In the genomic region with DNA sequence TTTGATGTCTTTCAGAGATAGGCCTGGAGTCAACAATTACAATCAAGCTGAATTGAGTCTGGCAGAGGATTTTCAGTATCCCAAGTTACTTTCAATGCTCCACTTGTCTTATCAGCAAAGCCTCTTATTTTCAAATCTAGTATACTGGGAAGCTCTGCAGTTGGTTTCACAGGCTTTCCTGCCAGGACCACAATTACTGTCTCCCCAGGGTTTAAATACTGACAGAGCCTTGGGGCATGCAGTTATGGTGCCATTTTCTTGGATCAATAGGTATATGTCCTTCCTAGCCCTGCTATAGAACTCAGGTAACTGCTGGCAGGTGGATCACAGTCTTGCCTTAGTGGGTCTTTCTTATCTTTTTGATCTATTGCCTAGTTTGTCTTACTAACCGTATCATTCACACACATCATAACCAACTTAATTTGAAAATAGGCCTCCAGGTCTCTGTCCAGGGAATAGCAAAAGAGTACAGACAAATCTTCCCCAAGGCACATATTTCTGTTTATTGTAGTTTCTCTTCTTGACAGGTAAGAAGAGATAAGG, we compare ENCODE assay signal across 18 cellular contexts. TPM values are rescaled to one million over a fixed set of nuclear protein-coding genes. Genes with fewer than 3 reads are reported as not detected.
DNase-seq lines count a peak whose midpoint lies in the region; ATAC-seq and TF ChIP-seq lines count a peak whose summit lies in the region.
"Had no signal": no experiment of that assay in that cellular context is flagged by ENCODE, and none has a peak within 500 bp of the region (broad histone marks: within the 10 kb centered on the region; RNA-seq: fewer than 3 reads in every experiment).

No MANE protein-coding gene starts in this region.

- no peaks in the 10 kb centered on the region for H3K9me3 Mint-ChIP-seq in endodermal cell

- H3K27me3 ChIP-seq in cardiac muscle cell = no peaks in the 10 kb centered on the region
- H3K27me3 ChIP-seq in endodermal cell (ENCODE audit: control insufficient read depth, insufficient read depth, low read length, poor library complexity, severe bottlenecking) = no peaks in the 10 kb centered on the region
- no peaks in the 10 kb centered on the region for H3K27me3 ChIP-seq in muscle layer of colon (ENCODE audit: control insufficient read depth in 1 of 2, insufficient read depth in 2 of 2, low read length in 2 of 2)
- no peaks in the 10 kb centered on the region for H3K27me3 ChIP-seq in uterus

- ATAC-seq in Right ventricle myocardium superior (ENCODE audit: poor library complexity) (no peak), GM21576 (IDR thresholded peaks at IDR 0.05; ENCODE audit: unreplicated experiment) (no peak)

- peak overlapping the region; percentile 74 for H3K27ac Mint-ChIP-seq in endodermal cell
- H3K27ac Mint-ChIP-seq: CD4-positive, CD25-positive, alpha-beta regulatory T cell had no signal

- TF ChIP-seq CTCF in cardiac muscle cell (IDR thresholded peaks at IDR 0.05; ENCODE audit: low read depth, low read length) (no peak), endodermal cell (conservative IDR thresholded peaks at IDR 0.05) (no peak), uterus (IDR thresholded peaks at IDR 0.05) (no peak)

- H3K4me3 ChIP-seq in cardiac muscle cell = no peak overlapping the region
- peak overlapping the region; percentile 66 for H3K4me3 ChIP-seq in endodermal cell (ENCODE audit: low read length)
- H3K4me3 ChIP-seq in muscle layer of colon (ENCODE audit: low read depth in 1 of 2, low read length in 2 of 2) = no peak overlapping the region
- no peak overlapping the region for H3K4me3 ChIP-seq in uterus

- H3K36me3 ChIP-seq in cardiac muscle cell (no peaks in the 10 kb centered on the region), endodermal cell (ENCODE audit: control insufficient read depth, insufficient read depth, low read length) (no peaks in the 10 kb centered on the region), muscle layer of colon (ENCODE audit: insufficient read depth, low read length) (no peaks in the 10 kb centered on the region), uterus (no peaks in the 10 kb centered on the region)

- TF ChIP-seq POLR2A in uterus (IDR thresholded peaks at IDR 0.05) = no peak

- intact Hi-C loops in Right ventricle myocardium superior (cut with DNase I) (no loop called here), uterus (cut with DNase I; ENCODE audit: low total_unique reads) (no loop called here)

- peak overlapping the region; percentile 1 for H3K27ac ChIP-seq in cardiac muscle cell
- H3K27ac ChIP-seq in endodermal cell (ENCODE audit: low read depth, low read length) = no peak overlapping the region
- H3K27ac ChIP-seq in muscle layer of colon (ENCODE audit: low read depth, low read length) = no peak overlapping the region
- peak overlapping the region; percentile 60 to 65 for H3K27ac ChIP-seq in uterus

- H3K36me3 Mint-ChIP-seq in endodermal cell (ENCODE audit: low read depth) = no peaks in the 10 kb centered on the region

- H3K4me3 Mint-ChIP-seq in endodermal cell = no peak overlapping the region
- H3K4me3 Mint-ChIP-seq: CD4-positive, CD25-positive, alpha-beta regulatory T cell had no signal

- H3K4me1 Mint-ChIP-seq in endodermal cell = peaks cover 58% of the 10 kb centered on the region
- H3K4me1 Mint-ChIP-seq: CD4-positive, CD25-positive, alpha-beta regulatory T cell had no signal

- 57 to 100% methylated on average over 1 of the region's 1 CpG for WGBS in endodermal cell (ENCODE audit: insufficient coverage in 1 of 2, insufficient read length in 1 of 2), 2 experiments

- no peaks in the 10 kb centered on the region for H3K27me3 Mint-ChIP-seq in endodermal cell (ENCODE audit: insufficient read depth)

- peaks cover 19% of the 10 kb centered on the region for H3K4me1 ChIP-seq in cardiac muscle cell (ENCODE audit: low read depth)
- H3K4me1 ChIP-seq in endodermal cell (ENCODE audit: control insufficient read depth, insufficient read depth, low read length) = peaks cover 18% of the 10 kb centered on the region
- peaks cover 12% of the 10 kb centered on the region for H3K4me1 ChIP-seq in muscle layer of colon (ENCODE audit: insufficient read depth, low read length)
- H3K4me1 ChIP-seq in uterus = no peaks in the 10 kb centered on the region

- no peaks in the 10 kb centered on the region for H3K9me3 ChIP-seq in cardiac muscle cell (ENCODE audit: low read depth)
- H3K9me3 ChIP-seq in endodermal cell (ENCODE audit: control insufficient read depth, low read length) = no peaks in the 10 kb centered on the region
- no peaks in the 10 kb centered on the region for H3K9me3 ChIP-seq in muscle layer of colon (ENCODE audit: low read length)
- no peaks in the 10 kb centered on the region for H3K9me3 ChIP-seq in uterus

- H3K9ac ChIP-seq in endodermal cell (ENCODE audit: extremely low read depth, low read length, poor library complexity, severe bottlenecking) = peak overlapping the region; percentile 29
- H3K9ac ChIP-seq in muscle layer of colon (ENCODE audit: low read length) = peak overlapping the region; percentile 4

- no peak for DNase-seq in cardiac muscle cell (ENCODE audit: low read depth in 1 of 2, low spot score in 1 of 2)
- DNase-seq in Right ventricle myocardium superior = no peak
- peak; percentile 51 for DNase-seq in endodermal cell
- no peak for DNase-seq in uterus
- DNase-seq in OCI-M1 (lab: John Stamatoyannopoulos, UW) = no peak
- no peak for DNase-seq in activated CD4-positive, CD25-positive, alpha-beta regulatory T cell treated with anti-CD3 and anti-CD28 coated beads, Interleukin-2, amount 50 U/mL, for 72 hours
- DNase-seq: amniotic stem cell, NCI-H1436 treated with DMSO at 0.1 percent for 48 hours had no signal

RNA-seq across cellular contexts. Expression of a gene that starts 22.4 kb away (rescaled TPM):
- not detected in 2 replicates for total RNA-seq in cardiac muscle cell
- not detected in 2 replicates for polyA plus RNA-seq in cardiac muscle cell
- total RNA-seq in Right ventricle myocardium superior = not detected
- total RNA-seq in endodermal cell = not detected
- not detected for polyA plus RNA-seq in endodermal cell (2013, experiment 1 of 2)
- not detected for polyA plus RNA-seq in endodermal cell (2013, experiment 2 of 2)
- total RNA-seq in uterus = not detected
- total RNA-seq: A172; CD4-positive, CD25-positive, alpha-beta regulatory T cell; H4; kidney; LHCN-M2; myocyte; posterior vena cava; subcutaneous adipose tissue had no signal
- polyA plus RNA-seq: CD4-positive, CD25-positive, alpha-beta regulatory T cell had no signal

RNA-seq across cellular contexts. Expression of a gene that starts 23.6 kb away (rescaled TPM):
- total RNA-seq in cardiac muscle cell (not detected in 2 replicates), Right ventricle myocardium superior (not detected), endodermal cell (not detected), uterus (not detected)
- not detected in 2 replicates for polyA plus RNA-seq in cardiac muscle cell
- polyA plus RNA-seq in endodermal cell (2013, experiment 1 of 2) = not detected
- not detected for polyA plus RNA-seq in endodermal cell (2013, experiment 2 of 2)
- total RNA-seq: A172; CD4-positive, CD25-positive, alpha-beta regulatory T cell; H4; kidney; LHCN-M2; myocyte; posterior vena cava; subcutaneous adipose tissue had no signal
- polyA plus RNA-seq: CD4-positive, CD25-positive, alpha-beta regulatory T cell had no signal

Comparison
In these comparisons a context has a peak if more than half of its experiments do, and no peak if none do; other contexts are left out.
1. H3K27ac ChIP-seq: peak in cardiac muscle cell (single experiment) and uterus (2 of 2); none in endodermal cell (single experiment) and muscle layer of colon (single experiment).